In genomic region chr17:8159032-8159400, GRCh38 we compare ENCODE assay signal across 11 cellular contexts. TPM values are rescaled to one million over a fixed set of nuclear protein-coding genes. Genes with fewer than 3 reads are reported as not detected.
DNase-seq lines count a peak whose midpoint lies in the region; TF ChIP-seq lines count a peak whose summit lies in the region.
"Had no signal": no experiment of that assay in that cellular context is flagged by ENCODE, and none has a peak within 500 bp of the region (broad histone marks: within the 10 kb centered on the region; RNA-seq: fewer than 3 reads in every experiment).

No MANE protein-coding gene starts in this region.

- no peaks in the 10 kb centered on the region for H3K27me3 ChIP-seq in BLaER1 treated with 17β-estradiol and CSF1 and Interleukin-3, amounts not matched to agents 10 nM and 100 nM
- H3K27me3 ChIP-seq: foreskin keratinocyte had no signal

- H3K4me3 ChIP-seq in BLaER1 treated with 17β-estradiol and CSF1 and Interleukin-3, amounts not matched to agents 10 nM and 100 nM: no peak overlapping the region
- no peak overlapping the region for H3K4me3 ChIP-seq in coronary artery

- peaks cover 10 to 45% (median 26%) of the 10 kb centered on the region in 11 experiments; a peak in 17 of 22 replicates for H4K20me1 ChIP-seq in BLaER1 treated with 17β-estradiol and CSF1 and Interleukin-3, amounts not matched to agents 10 nM and 100 nM

- no peak overlapping the region for H3K27ac ChIP-seq in BLaER1 treated with 17β-estradiol and CSF1 and Interleukin-3, amounts not matched to agents 10 nM and 100 nM
- peak overlapping the region; percentile 37 to 100 for H3K27ac ChIP-seq in coronary artery
- H3K27ac ChIP-seq: foreskin keratinocyte had no signal

- peaks cover 68 to 80% (median 76%) of the 10 kb centered on the region in 10 experiments for H3K4me1 ChIP-seq in BLaER1 treated with 17β-estradiol and CSF1 and Interleukin-3, amounts not matched to agents 10 nM and 100 nM

- peaks cover 13 to 30% (median 21%) of the 10 kb centered on the region in 11 experiments; a peak in 20 of 22 replicates for H3K36me3 ChIP-seq in BLaER1 treated with 17β-estradiol and CSF1 and Interleukin-3, amounts not matched to agents 10 nM and 100 nM

- H3K4me1 Mint-ChIP-seq in IgD-negative memory B cell: peaks cover 17 to 40% (median 35%) of the 10 kb centered on the region in 3 donors
- peaks cover 25% of the 10 kb centered on the region for H3K4me1 Mint-ChIP-seq in progenitor cell of endocrine pancreas (ENCODE audit: low read depth)

- H3K9ac ChIP-seq in BLaER1 treated with 17β-estradiol and CSF1 and Interleukin-3, amounts not matched to agents 10 nM and 100 nM: peak overlapping the region in 6 of 11 experiments; percentile 7 to 100 (median 45); a peak in 3 of 22 replicates

- TF ChIP-seq CTCF in coronary artery (IDR thresholded peaks at IDR 0.05) (no peak), progenitor cell of endocrine pancreas (IDR thresholded peaks at IDR 0.05; ENCODE audit: unreplicated experiment) (no peak)

- H3K9me3 Mint-ChIP-seq in IgD-negative memory B cell: no peaks in the 10 kb centered on the region
- no peaks in the 10 kb centered on the region for H3K9me3 Mint-ChIP-seq in progenitor cell of endocrine pancreas (ENCODE audit: low read depth)

- no peaks in the 10 kb centered on the region for H3K9me3 ChIP-seq in BLaER1 treated with 17β-estradiol and CSF1 and Interleukin-3, amounts not matched to agents 10 nM and 100 nM (replicated peaks in 1 of 11)
- H3K9me3 ChIP-seq: Caco-2 had no signal

- peaks cover 2% of the 10 kb centered on the region for H3K36me3 Mint-ChIP-seq in IgD-negative memory B cell
- peaks cover 9% of the 10 kb centered on the region for H3K36me3 Mint-ChIP-seq in progenitor cell of endocrine pancreas (ENCODE audit: insufficient read depth)

- H3K4me3 Mint-ChIP-seq in IgD-negative memory B cell: peak overlapping the region; percentile 63 to 86 (median 82)
- peak overlapping the region; percentile 29 for H3K4me3 Mint-ChIP-seq in progenitor cell of endocrine pancreas (ENCODE audit: low read depth)

- H3K27ac Mint-ChIP-seq in IgD-negative memory B cell: peak overlapping the region; percentile 95 to 97 (median 96)
- H3K27ac Mint-ChIP-seq in progenitor cell of endocrine pancreas: peak overlapping the region; percentile 84

- no peak for DNase-seq in coronary artery (ENCODE audit: low spot score)
- DNase-seq in progenitor cell of endocrine pancreas (ENCODE audit: low spot score, unreplicated experiment): no peak
- DNase-seq in nucleus accumbens (lab: John Stamatoyannopoulos, UW): no peak
- DNase-seq in HPDE6-E6E7 (ENCODE audit: extremely low spot score): no peak
- DNase-seq in NCI-H2171 treated with DMSO at 0.1 percent for 48 hours (lab: John Stamatoyannopoulos, UW): no peak
- no peak for DNase-seq in NCI-H146 treated with DMSO at 0.1 percent for 48 hours (lab: John Stamatoyannopoulos, UW; ENCODE audit: unreplicated experiment)

- H3K27me3 Mint-ChIP-seq in IgD-negative memory B cell (no peaks in the 10 kb centered on the region), progenitor cell of endocrine pancreas (no peaks in the 10 kb centered on the region)

- peak overlapping the region in 10 of 11 experiments; percentile 27 to 100 (median 100); a peak in 12 of 22 replicates for H3K4me2 ChIP-seq in BLaER1 treated with 17β-estradiol and CSF1 and Interleukin-3, amounts not matched to agents 10 nM and 100 nM

RNA-seq across cellular contexts. Expression of gene VAMP2, which starts 3.7 kb away (rescaled TPM):
- polyA plus RNA-seq in IgD-negative memory B cell: 83.7 TPM
- total RNA-seq in progenitor cell of endocrine pancreas: 46.4 and 48.1 TPM in 2 replicates

RNA-seq across cellular contexts. Expression of gene PER1, which starts 6.8 kb away (rescaled TPM):
- polyA plus RNA-seq in IgD-negative memory B cell: 12.6 TPM
- 37.2 and 40.8 TPM in 2 replicates for total RNA-seq in progenitor cell of endocrine pancreas

RNA-seq across cellular contexts. Expression of gene TMEM107, which starts 17.2 kb away (rescaled TPM):
- 35.2 TPM for polyA plus RNA-seq in IgD-negative memory B cell
- 24.6 and 28.1 TPM in 2 replicates for total RNA-seq in progenitor cell of endocrine pancreas

RNA-seq across cellular contexts. Expression of gene BORCS6, which starts 31.0 kb away (rescaled TPM):
- polyA plus RNA-seq in IgD-negative memory B cell: 30.0 TPM
- 5.2 and 5.3 TPM in 2 replicates for total RNA-seq in progenitor cell of endocrine pancreas

RNA-seq across cellular contexts. Expression of gene HES7, which starts 35.1 kb away (rescaled TPM):
- polyA plus RNA-seq in IgD-negative memory B cell: not detected
- total RNA-seq in progenitor cell of endocrine pancreas: 0.47 TPM in 1 of 2 replicates, not detected in the other
- total RNA-seq: Caco-2, left lobe of liver had no signal

Comparison
In these comparisons a context has a peak if more than half of its experiments do, and no peak if none do; other contexts are left out.
1. H3K27ac ChIP-seq: peak in coronary artery (2 of 2); none in BLaER1 treated with 17β-estradiol and CSF1 and Interleukin-3, amounts not matched to agents 10 nM and 100 nM (0 of 11).